Comparison of ENCODE assay signal across 11 cellular contexts in the genomic region with DNA sequence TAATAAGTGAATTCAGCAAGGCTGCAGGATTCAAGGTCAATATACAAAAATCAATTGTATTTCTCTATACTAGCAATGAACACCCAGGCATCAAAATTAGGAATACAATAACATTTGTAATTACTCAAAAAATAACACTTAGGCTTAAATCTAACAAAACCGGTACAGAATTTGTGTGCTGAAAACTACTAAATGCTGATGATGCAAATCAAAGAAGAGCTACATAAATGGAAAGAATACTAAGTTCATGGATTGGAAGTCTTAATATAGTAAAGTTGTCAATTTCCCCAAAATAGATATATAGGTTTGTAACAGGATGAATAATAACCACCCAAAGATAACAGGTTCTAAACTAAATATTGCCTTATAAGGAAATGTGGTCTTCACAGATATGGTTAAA.
"Had no signal": no experiment of that assay in that cellular context is flagged by ENCODE, and none has a peak within 500 bp of the region (broad histone marks: within the 10 kb centered on the region; RNA-seq: fewer than 3 reads in every experiment).

No MANE protein-coding gene starts in this region.

- H3K4me3 ChIP-seq: GM23248, GM23338, HAP-1 had no signal

- H3K36me3 ChIP-seq: HAP-1 had no signal

- H2AFZ ChIP-seq: GM23248, GM23338 had no signal

- H3K4me1 ChIP-seq: HAP-1 had no signal

- FAIRE-seq: H1, H54 had no signal

- H3K4me2 ChIP-seq: GM23338 had no signal

- H3K9me3 ChIP-seq: HAP-1 had no signal

- H3K9ac ChIP-seq: GM23248 had no signal

- ATAC-seq: GM23338, HCT116 had no signal

- H3K27ac ChIP-seq: GM23248 had no signal

- DNase-seq: GM23248, GOT3, H7, H9, HCEC 1CT, HFFc6 had no signal
